Comparison of ENCODE assay signal across 11 cellular contexts in genomic region chr10:103125323-103126267, GRCh38.
A peak's percentile ranks its signal among the peaks of the same experiment; 100 is the strongest.
DNase-seq lines count a peak whose midpoint lies in the region; ATAC-seq and TF ChIP-seq lines count a peak whose summit lies in the region.
"Had no signal": no experiment of that assay in that cellular context is flagged by ENCODE, and none has a peak within 500 bp of the region (broad histone marks: within the 10 kb centered on the region; RNA-seq: fewer than 3 reads in every experiment).

No MANE protein-coding gene starts in this region.

- peaks cover 72% of the 10 kb centered on the region for H4K20me1 ChIP-seq in BLaER1
- H4K20me1 ChIP-seq in PC-3 (ENCODE audit: low read length) = no peaks in the 10 kb centered on the region
- H4K20me1 ChIP-seq in hepatocyte (ENCODE audit: insufficient read depth, poor library complexity, severe bottlenecking) = peaks cover 5% of the 10 kb centered on the region

- no peak overlapping the region for H2AFZ ChIP-seq in PC-3 (ENCODE audit: low read length)
- H2AFZ ChIP-seq in hepatocyte = no peak overlapping the region

- BruUV-seq in PC-3 (replicated peaks; lab: Mats Ljungman, UMichigan) = no TSS peak

- H3K9me3 ChIP-seq in BLaER1 = peaks cover under 1% of the 10 kb centered on the region; the same call in 1 of the 2 replicates
- H3K9me3 ChIP-seq in PC-3 (ENCODE audit: low read length) = no peaks in the 10 kb centered on the region
- no peaks in the 10 kb centered on the region for H3K9me3 ChIP-seq in hepatocyte (ENCODE audit: low read depth)
- H3K9me3 ChIP-seq: transverse colon had no signal

- H3K27ac Mint-ChIP-seq in chondrocyte (ENCODE audit: unreplicated experiment) = no peak overlapping the region
- H3K27ac Mint-ChIP-seq: activated naive CD4-positive, alpha-beta T cell treated with anti-CD3 and anti-CD28 coated beads, Interleukin-2, amount 50 U/mL, for 24 hours had no signal

- H3K36me3 ChIP-seq in BLaER1 = peaks cover 46% of the 10 kb centered on the region
- peaks cover 11% of the 10 kb centered on the region; the same call in 1 of the 2 replicates for H3K36me3 ChIP-seq in PC-3 (ENCODE audit: low read depth, low read length)
- H3K36me3 ChIP-seq in hepatocyte (replicated peaks; ENCODE audit: insufficient read depth, low read depth) = no peaks in the 10 kb centered on the region

- peak; percentile 29 for DNase-seq in cerebellar cortex (ENCODE audit: low spot score)
- no peak for DNase-seq in PC-3
- DNase-seq in chondrocyte (ENCODE audit: low spot score) = no peak
- no peak for DNase-seq in KG1 (lab: John Stamatoyannopoulos, UW)
- DNase-seq in hepatocyte (ENCODE audit: low spot score) = no peak
- DNase-seq: NCI-H1105, transverse colon had no signal

- CTCF ChIA-PET in PC-3 (lab: Charles Lee) = no interaction called here

- H3K9me3 Mint-ChIP-seq in chondrocyte (ENCODE audit: low read depth) = no peaks in the 10 kb centered on the region
- H3K9me3 Mint-ChIP-seq: activated naive CD4-positive, alpha-beta T cell treated with anti-CD3 and anti-CD28 coated beads, Interleukin-2, amount 50 U/mL, for 24 hours had no signal

- H3K4me1 ChIP-seq in BLaER1 = peaks cover 14% of the 10 kb centered on the region
- H3K4me1 ChIP-seq in PC-3 (ENCODE audit: insufficient read depth, low read length) = no peaks in the 10 kb centered on the region
- H3K4me1 ChIP-seq in hepatocyte (ENCODE audit: insufficient read depth) = peaks cover 18% of the 10 kb centered on the region

- POLR2A ChIA-PET in PC-3 (lab: Charles Lee; ENCODE audit: unreplicated experiment) = no interaction called here

- H3K79me2 ChIP-seq in PC-3 (ENCODE audit: low read length) (peaks cover 2% of the 10 kb centered on the region; the same call in 1 of the 2 replicates), hepatocyte (peaks cover 12% of the 10 kb centered on the region)

- ATAC-seq in GM19455 (IDR thresholded peaks at IDR 0.05; ENCODE audit: unreplicated experiment) = peak; percentile 88
- ATAC-seq in HG03280 (IDR thresholded peaks at IDR 0.05; ENCODE audit: unreplicated experiment) = peak; percentile 84
- no peak for ATAC-seq in PC-3

- H3K4me3 ChIP-seq in BLaER1 (no peak overlapping the region), PC-3 (ENCODE audit: low read length) (no peak overlapping the region), hepatocyte (no peak overlapping the region)
- H3K4me3 ChIP-seq: transverse colon had no signal

- H3K9ac ChIP-seq in BLaER1 (no peak overlapping the region), PC-3 (ENCODE audit: low read length) (no peak overlapping the region)

- H3K4me2 ChIP-seq in BLaER1 = peak overlapping the region; percentile 27; the same call in 1 of the 2 replicates
- H3K4me2 ChIP-seq in PC-3 (ENCODE audit: low read length) = no peak overlapping the region
- H3K4me2 ChIP-seq in hepatocyte = no peak overlapping the region

- no peaks in the 10 kb centered on the region for H3F3A ChIP-seq in PC-3 (ENCODE audit: low read length, unreplicated experiment)

- H3K4me3 Mint-ChIP-seq in chondrocyte (ENCODE audit: unreplicated experiment) = no peak overlapping the region
- H3K4me3 Mint-ChIP-seq: activated naive CD4-positive, alpha-beta T cell treated with anti-CD3 and anti-CD28 coated beads, Interleukin-2, amount 50 U/mL, for 24 hours had no signal

- H3K27ac ChIP-seq in BLaER1 = no peak overlapping the region
- H3K27ac ChIP-seq in PC-3 (ENCODE audit: low read length) = no peak overlapping the region
- no peak overlapping the region for H3K27ac ChIP-seq in hepatocyte
- H3K27ac ChIP-seq: transverse colon had no signal

- intact Hi-C loops in PC-3 (cut with micrococcal nuclease) = no loop called here

- peaks cover 7% of the 10 kb centered on the region for H3K36me3 Mint-ChIP-seq in chondrocyte (ENCODE audit: low read depth)

- H3K9me2 ChIP-seq in PC-3 (replicated peaks; ENCODE audit: low read length) (no peaks in the 10 kb centered on the region), hepatocyte (replicated peaks; ENCODE audit: insufficient read depth) (no peaks in the 10 kb centered on the region)

- no peaks in the 10 kb centered on the region for H3K27me3 ChIP-seq in BLaER1
- H3K27me3 ChIP-seq in PC-3 (ENCODE audit: low read length) = no peaks in the 10 kb centered on the region
- H3K27me3 ChIP-seq in hepatocyte = no peaks in the 10 kb centered on the region
- H3K27me3 ChIP-seq: transverse colon had no signal

- 60% methylated on average over 9 of the region's 9 CpGs for WGBS in hepatocyte (ENCODE audit: low lambda C conversion rate, missing lambda C conversion rate)

- H3K4me1 Mint-ChIP-seq in chondrocyte (ENCODE audit: low read depth) = peaks cover 35% of the 10 kb centered on the region

- no peak for TF ChIP-seq CTCF in PC-3 (conservative IDR thresholded peaks at IDR 0.05; ENCODE audit: low read depth, low read length)
- no peak for TF ChIP-seq CTCF in chondrocyte (IDR thresholded peaks at IDR 0.05)
- TF ChIP-seq CTCF in hepatocyte (IDR thresholded peaks at IDR 0.05; ENCODE audit: poor library complexity) = no peak

- H3K27me3 Mint-ChIP-seq in chondrocyte (ENCODE audit: low read depth) = no peaks in the 10 kb centered on the region
- H3K27me3 Mint-ChIP-seq: activated naive CD4-positive, alpha-beta T cell treated with anti-CD3 and anti-CD28 coated beads, Interleukin-2, amount 50 U/mL, for 24 hours had no signal
